In genomic region chr1:27144920-27145661, GRCh38 we compare ENCODE assay signal across 9 cellular contexts. TPM values are rescaled to one million over a fixed set of nuclear protein-coding genes. Genes with fewer than 3 reads are reported as not detected.
DNase-seq lines count a peak whose midpoint lies in the region; ATAC-seq and TF ChIP-seq lines count a peak whose summit lies in the region.
"Had no signal": no experiment of that assay in that cellular context is flagged by ENCODE, and none has a peak within 500 bp of the region (broad histone marks: within the 10 kb centered on the region; RNA-seq: fewer than 3 reads in every experiment).

No MANE protein-coding gene starts in this region.

- CTCF ChIA-PET in PC-3 (lab: Charles Lee), result interaction anchor here (0.6 to 1.4 kb wide), 3 partner anchors 9 to 122 kb away, joined by 3 to 4 read pairs (median 4); partner anchors contain the start of gene SLC9A1
- CTCF ChIA-PET in activated CD8-positive, alpha-beta T cell treated with anti-CD3 and anti-CD28 coated beads for 36 hours (lab: Charles Lee), result interaction anchor here (1.1 to 1.8 kb wide), 4 partner anchors 10 to 151 kb away, joined by 3 to 10 read pairs (median 4); partner anchors contain the start of gene SLC9A1

- intact Hi-C loops in PC-3 (cut with micrococcal nuclease), result no loop called here
- intact Hi-C loops in activated CD8-positive, alpha-beta T cell treated with anti-CD3 and anti-CD28 coated beads for 36 hours (cut with micrococcal nuclease), result no loop called here
- intact Hi-C loops in activated T-helper 2 cell treated with anti-CD3 and anti-CD28 coated beads, Interferon-gamma antibody, Interleukin-2, Interleukin-4, amounts not matched to agents 10 μg/mL and 5 μg/mL and 100 μg/mL, durations not matched to agents 14 hours and 24 hours and 36 hours (cut with micrococcal nuclease), result no loop called here

- no peaks in the 10 kb centered on the region for H3K27me3 ChIP-seq in PC-3 (ENCODE audit: low read length)

- TF ChIP-seq CTCF in AG09309 (IDR thresholded peaks at IDR 0.05; ENCODE audit: control insufficient read depth, insufficient read depth, low read depth, low read length, missing control alignments), result no peak
- no peak for TF ChIP-seq CTCF in PC-3 (conservative IDR thresholded peaks at IDR 0.05; ENCODE audit: low read depth, low read length)
- no peak for TF ChIP-seq CTCF in fibroblast of mammary gland (conservative IDR thresholded peaks at IDR 0.05; ENCODE audit: control insufficient read depth, insufficient read depth, low read depth, low read length)
- no peak for TF ChIP-seq CTCF in activated CD8-positive, alpha-beta T cell treated with anti-CD3 and anti-CD28 coated beads for 36 hours (IDR thresholded peaks at IDR 0.05)

- H3K36me3 Mint-ChIP-seq in activated CD8-positive, alpha-beta T cell treated with anti-CD3 and anti-CD28 coated beads for 36 hours (ENCODE audit: low read depth), result peaks cover 8% of the 10 kb centered on the region
- peaks cover 14% of the 10 kb centered on the region for H3K36me3 Mint-ChIP-seq in activated T-helper 2 cell treated with anti-CD3 and anti-CD28 coated beads, Interferon-gamma antibody, Interleukin-2, Interleukin-4, amounts not matched to agents 10 μg/mL and 5 μg/mL and 100 μg/mL, durations not matched to agents 14 hours and 24 hours and 36 hours (ENCODE audit: low read depth)

- H3K4me3 ChIP-seq in AG09309 (ENCODE audit: control insufficient read depth, low read depth, low read length) (no peak overlapping the region), PC-3 (ENCODE audit: low read length) (peak overlapping the region; percentile 27; the same call in 1 of the 2 replicates), fibroblast of mammary gland (ENCODE audit: control insufficient read depth, low read depth, low read length) (no peak overlapping the region)

- peaks cover 6% of the 10 kb centered on the region for H4K20me1 ChIP-seq in PC-3 (ENCODE audit: low read length)

- peaks cover 18% of the 10 kb centered on the region for H3F3A ChIP-seq in PC-3 (ENCODE audit: low read length, unreplicated experiment)

- H3K4me2 ChIP-seq in PC-3 (ENCODE audit: low read length), result peak overlapping the region; percentile 72

- no TSS peak for BruUV-seq in PC-3 (replicated peaks; lab: Mats Ljungman, UMichigan)

- peaks cover 75% of the 10 kb centered on the region for H3K4me1 ChIP-seq in PC-3 (ENCODE audit: insufficient read depth, low read length)

- peak overlapping the region; percentile 47 for H3K9ac ChIP-seq in PC-3 (ENCODE audit: low read length)

- H3K36me3 ChIP-seq in PC-3 (ENCODE audit: low read depth, low read length), result no peaks in the 10 kb centered on the region

- H3K27ac Mint-ChIP-seq in activated CD8-positive, alpha-beta T cell treated with anti-CD3 and anti-CD28 coated beads for 36 hours, result no peak overlapping the region
- no peak overlapping the region for H3K27ac Mint-ChIP-seq in activated T-helper 2 cell treated with anti-CD3 and anti-CD28 coated beads, Interferon-gamma antibody, Interleukin-2, Interleukin-4, amounts not matched to agents 10 μg/mL and 5 μg/mL and 100 μg/mL, durations not matched to agents 14 hours and 24 hours and 36 hours

- H3K79me2 ChIP-seq in PC-3 (ENCODE audit: low read length), result peaks cover 93% of the 10 kb centered on the region

- no peaks in the 10 kb centered on the region for H3K9me3 ChIP-seq in PC-3 (ENCODE audit: low read length)

- ATAC-seq in PC-3, result no peak; the same call in 1 of the 2 replicates
- no peak for ATAC-seq in GM18858 (IDR thresholded peaks at IDR 0.05; ENCODE audit: unreplicated experiment)
- ATAC-seq in activated CD8-positive, alpha-beta T cell treated with anti-CD3 and anti-CD28 coated beads for 36 hours, result no peak

- DNase-seq in AG09309 (ENCODE audit: low read depth) (peak; percentile 63), PC-3 (no peak), fibroblast of mammary gland (ENCODE audit: low read depth) (peak; percentile 66), occipital lobe (lab: John Stamatoyannopoulos, UW) (peak; percentile 15), DMS53 (lab: John Stamatoyannopoulos, UW) (no peak)
- no peak for DNase-seq in activated CD8-positive, alpha-beta T cell treated with anti-CD3 and anti-CD28 coated beads for 36 hours
- DNase-seq in activated T-helper 2 cell treated with anti-CD3 and anti-CD28 coated beads, Interferon-gamma antibody, Interleukin-2, Interleukin-4, amounts not matched to agents 10 μg/mL and 5 μg/mL and 100 μg/mL, durations not matched to agents 14 hours and 24 hours and 36 hours (ENCODE audit: low spot score), result no peak

- no peaks in the 10 kb centered on the region for H3K9me2 ChIP-seq in PC-3 (replicated peaks; ENCODE audit: low read length)

- H2AFZ ChIP-seq in PC-3 (ENCODE audit: low read length), result no peak overlapping the region

- H3K4me1 Mint-ChIP-seq in activated CD8-positive, alpha-beta T cell treated with anti-CD3 and anti-CD28 coated beads for 36 hours (ENCODE audit: low read depth), result peaks cover 51% of the 10 kb centered on the region
- peaks cover 20% of the 10 kb centered on the region for H3K4me1 Mint-ChIP-seq in activated T-helper 2 cell treated with anti-CD3 and anti-CD28 coated beads, Interferon-gamma antibody, Interleukin-2, Interleukin-4, amounts not matched to agents 10 μg/mL and 5 μg/mL and 100 μg/mL, durations not matched to agents 14 hours and 24 hours and 36 hours (ENCODE audit: low read depth)

- H3K27ac ChIP-seq in PC-3 (ENCODE audit: low read length), result peak overlapping the region; percentile 80

- POLR2A ChIA-PET in PC-3 (lab: Charles Lee; ENCODE audit: unreplicated experiment), result interaction anchor here (0.5 to 3.1 kb wide), 3 partner anchors 10 to 283 kb away, joined by 3 to 16 read pairs (median 12); partner anchors contain the start of gene SLC9A1
- POLR2A ChIA-PET in activated CD8-positive, alpha-beta T cell treated with anti-CD3 and anti-CD28 coated beads for 36 hours (lab: Charles Lee), result interaction anchor here (12.8 to 14.2 kb wide), 2 partner anchors 6 kb away, joined by 172 read pairs; partner anchors contain the start of gene SLC9A1

- no peaks in the 10 kb centered on the region for H3K27me3 Mint-ChIP-seq in activated CD8-positive, alpha-beta T cell treated with anti-CD3 and anti-CD28 coated beads for 36 hours
- no peaks in the 10 kb centered on the region for H3K27me3 Mint-ChIP-seq in activated T-helper 2 cell treated with anti-CD3 and anti-CD28 coated beads, Interferon-gamma antibody, Interleukin-2, Interleukin-4, amounts not matched to agents 10 μg/mL and 5 μg/mL and 100 μg/mL, durations not matched to agents 14 hours and 24 hours and 36 hours (ENCODE audit: low read depth)
- H3K27me3 Mint-ChIP-seq: progenitor cell of endocrine pancreas had no signal

- H3K9me3 Mint-ChIP-seq in activated CD8-positive, alpha-beta T cell treated with anti-CD3 and anti-CD28 coated beads for 36 hours, result no peaks in the 10 kb centered on the region
- H3K9me3 Mint-ChIP-seq in activated T-helper 2 cell treated with anti-CD3 and anti-CD28 coated beads, Interferon-gamma antibody, Interleukin-2, Interleukin-4, amounts not matched to agents 10 μg/mL and 5 μg/mL and 100 μg/mL, durations not matched to agents 14 hours and 24 hours and 36 hours, result no peaks in the 10 kb centered on the region

- no peak overlapping the region for H3K4me3 Mint-ChIP-seq in activated CD8-positive, alpha-beta T cell treated with anti-CD3 and anti-CD28 coated beads for 36 hours
- H3K4me3 Mint-ChIP-seq in activated T-helper 2 cell treated with anti-CD3 and anti-CD28 coated beads, Interferon-gamma antibody, Interleukin-2, Interleukin-4, amounts not matched to agents 10 μg/mL and 5 μg/mL and 100 μg/mL, durations not matched to agents 14 hours and 24 hours and 36 hours (ENCODE audit: low read depth), result no peak overlapping the region

RNA-seq across cellular contexts. Expression of gene SLC9A1, which starts 9.8 kb away (rescaled TPM):
- total RNA-seq in PC-3 (2014; rRNA removed) (25.2 and 26.4 TPM in 2 replicates), occipital lobe (1.9 TPM)
- 10 to 100 TPM; 14.8 to 15.3 TPM for total RNA-seq in activated CD8-positive, alpha-beta T cell treated with anti-CD3 and anti-CD28 coated beads for 36 hours
- total RNA-seq in activated T-helper 2 cell treated with anti-CD3 and anti-CD28 coated beads, Interferon-gamma antibody, Interleukin-2, Interleukin-4, amounts not matched to agents 10 μg/mL and 5 μg/mL and 100 μg/mL, durations not matched to agents 14 hours and 24 hours and 36 hours, result 23.7 and 27.2 TPM in 2 replicates

Comparison
In these comparisons a context has a peak if more than half of its experiments do, and no peak if none do; other contexts are left out.
1. DNase-seq: peak in AG09309 (single experiment), fibroblast of mammary gland (single experiment) and occipital lobe (single experiment); none in PC-3 (single experiment), activated CD8-positive, alpha-beta T cell treated with anti-CD3 and anti-CD28 coated beads for 36 hours (single experiment), DMS53 (single experiment) and activated T-helper 2 cell treated with anti-CD3 and anti-CD28 coated beads, Interferon-gamma antibody, Interleukin-2, Interleukin-4, amounts not matched to agents 10 μg/mL and 5 μg/mL and 100 μg/mL, durations not matched to agents 14 hours and 24 hours and 36 hours (single experiment).